ENCODE assay signal across 1 cellular context in genomic region chr10:73906524-73907447, GRCh38.
TF ChIP-seq lines count a peak whose summit lies in the region.

No MANE protein-coding gene starts in this region.

TF ChIP-seq in GM23338, 12 proteins besides CTCF, POLR2A, EP300 and RAD21 (continued from another document):
- TF ChIP-seq ZNF462 (CRISPR knock-in tag; IDR thresholded peaks at IDR 0.05), result no peak
